Comparison of ENCODE assay signal across 8 cellular contexts in the genomic region with DNA sequence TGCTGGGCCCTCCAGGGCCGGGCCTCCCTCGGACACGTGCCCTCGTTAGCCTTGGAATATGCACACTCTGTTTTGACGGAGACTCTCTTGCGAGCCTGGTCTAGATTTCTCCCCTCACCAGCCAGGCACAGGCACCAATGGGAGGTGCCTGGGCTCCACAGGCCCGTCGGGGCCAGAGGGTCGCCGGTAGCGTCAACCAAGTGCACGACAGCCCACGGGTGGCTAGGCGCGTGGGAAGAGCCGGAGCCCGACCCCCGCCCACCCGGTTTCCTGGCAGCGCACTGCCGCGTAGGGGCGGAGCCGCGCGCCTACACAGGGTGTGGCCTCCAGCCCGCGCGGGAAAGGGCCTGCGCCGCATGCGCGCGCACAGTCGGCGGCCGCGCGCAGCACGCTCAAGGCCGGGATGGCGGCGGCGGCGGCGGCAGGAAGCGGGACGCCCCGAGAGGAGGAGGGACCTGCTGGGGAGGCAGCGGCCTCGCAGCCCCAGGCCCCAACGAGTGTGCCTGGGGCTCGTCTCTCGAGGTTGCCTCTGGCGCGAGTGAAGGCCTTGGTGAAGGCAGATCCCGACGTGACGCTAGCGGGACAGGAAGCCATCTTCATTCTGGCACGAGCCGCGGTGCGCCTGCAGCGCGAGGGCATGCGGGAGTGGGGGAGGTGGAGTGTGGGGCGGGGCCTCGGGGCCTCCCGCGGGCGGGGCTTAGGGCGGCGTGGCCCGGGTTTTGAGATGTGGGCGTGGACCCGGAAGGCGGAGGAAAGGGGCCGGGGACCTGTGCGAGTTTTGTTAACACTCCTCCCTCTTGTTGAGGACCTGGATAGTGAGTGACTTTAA. TPM values are rescaled to one million over a fixed set of nuclear protein-coding genes. Genes with fewer than 3 reads are reported as not detected.
DNase-seq lines count a peak whose midpoint lies in the region; ATAC-seq and TF ChIP-seq lines count a peak whose summit lies in the region.

A gene with protein sequence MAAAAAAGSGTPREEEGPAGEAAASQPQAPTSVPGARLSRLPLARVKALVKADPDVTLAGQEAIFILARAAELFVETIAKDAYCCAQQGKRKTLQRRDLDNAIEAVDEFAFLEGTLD (plus strand): TSS at position 367 of the 829 bp plus-strand sequence. CDS start 37 bp downstream, at position 404.

- no peak within 1 kb of the TSS for H3K27ac Mint-ChIP-seq in GM23338
- peak within 1 kb of the TSS; percentile 70 to 96 (median 89) for H3K27ac Mint-ChIP-seq in naive thymus-derived CD4-positive, alpha-beta T cell
- H3K27ac Mint-ChIP-seq in stimulated activated memory B cell treated with anti-CD40 and anti-IgM and Interleukin-4, amounts not matched to agents 10 μg/mL and 1 μg/mL and 100 μg/mL, for 72 hours, result peak within 1 kb of the TSS; percentile 72

- peak within 1 kb of the TSS; percentile 94 for H3K9ac ChIP-seq in fibroblast of lung (ENCODE audit: insufficient read depth, low read length)

- H3K4me3 ChIP-seq in GM23338, result peak within 1 kb of the TSS; percentile 76
- peak within 1 kb of the TSS; percentile 58 to 70 (median 64) for H3K4me3 ChIP-seq in fibroblast of lung (replicated peaks in 1 of 4; ENCODE audit: control extremely low read depth in 1 of 4, insufficient read depth in 1 of 4, low read depth in 3 of 4, low read length in 4 of 4)
- peak within 1 kb of the TSS; percentile 78 for H3K4me3 ChIP-seq in naive thymus-derived CD4-positive, alpha-beta T cell (ENCODE audit: low read length)

- DNase-seq in EH (ENCODE audit: low read depth) (peak; percentile 87), GM23338 (ENCODE audit: low spot score) (peak; percentile 93), Kasumi-1 (lab: John Stamatoyannopoulos, UW) (peak; percentile 78 to 83), RPMI8226 (peak; percentile 93), fibroblast of lung (ENCODE audit: low read depth in 2 of 2) (peak; percentile 84 to 88)
- peak; percentile 86 to 89 for DNase-seq in activated T-helper 1 cell treated with anti-CD3 and anti-CD28 coated beads, Interleukin-2, amount 50 U/mL, for 16 hours (ENCODE audit: low read depth in 1 of 2, low spot score in 1 of 2)
- peak; percentile 89 to 96 (median 95) for DNase-seq in naive thymus-derived CD4-positive, alpha-beta T cell

- no peaks in the 10 kb centered on the region for H3K9me3 ChIP-seq in fibroblast of lung (ENCODE audit: control insufficient read depth, insufficient read depth, low read depth, low read length)
- H3K9me3 ChIP-seq in naive thymus-derived CD4-positive, alpha-beta T cell (ENCODE audit: control insufficient read depth in 2 of 3, low read length in 3 of 3), result no peaks in the 10 kb centered on the region

- no peak for TF ChIP-seq CTCF in GM23338 (conservative IDR thresholded peaks at IDR 0.05; ENCODE audit: low read depth in 2 of 2)
- no peak for TF ChIP-seq CTCF in fibroblast of lung (conservative IDR thresholded peaks at IDR 0.05 in 1 of 2, IDR thresholded peaks at IDR 0.05 in 1 of 2; ENCODE audit: low read depth in 1 of 2, low read length in 2 of 2)

- no peaks in the 10 kb centered on the region for H3K36me3 ChIP-seq in GM23338 (ENCODE audit: insufficient read depth)
- no peaks in the 10 kb centered on the region for H3K36me3 ChIP-seq in fibroblast of lung (ENCODE audit: control insufficient read depth, insufficient read depth, low read length)
- peaks cover 0 to 5% (median 0%) of the 10 kb centered on the region in 3 experiments for H3K36me3 ChIP-seq in naive thymus-derived CD4-positive, alpha-beta T cell (ENCODE audit: control insufficient read depth in 2 of 3, insufficient read depth in 3 of 3, low read length in 3 of 3)

- H4K20me1 ChIP-seq in GM23338 (replicated peaks; ENCODE audit: insufficient read depth), result no peaks in the 10 kb centered on the region
- no peaks in the 10 kb centered on the region for H4K20me1 ChIP-seq in fibroblast of lung (ENCODE audit: control insufficient read depth, extremely low read depth, insufficient read depth, low read length)

- ATAC-seq in GM23338, result peak; percentile 96
- ATAC-seq in naive thymus-derived CD4-positive, alpha-beta T cell, result peak; percentile 95
- peak; percentile 97 for ATAC-seq in stimulated activated memory B cell treated with anti-CD40 and anti-IgM and Interleukin-4, amounts not matched to agents 10 μg/mL and 1 μg/mL and 100 μg/mL, for 72 hours

- H3K4me1 ChIP-seq in GM23338 (ENCODE audit: insufficient read depth), result peaks cover 8% of the 10 kb centered on the region
- no peaks in the 10 kb centered on the region for H3K4me1 ChIP-seq in fibroblast of lung (ENCODE audit: control insufficient read depth, extremely low read depth, insufficient read depth, low read length)
- peaks cover 9 to 14% of the 10 kb centered on the region in 2 donors for H3K4me1 ChIP-seq in naive thymus-derived CD4-positive, alpha-beta T cell (ENCODE audit: control insufficient read depth in 2 of 2, insufficient read depth in 2 of 2, low read length in 2 of 2)

- 0 out of 2 replicates have a peak, but pooled peaks cover 6% of the 10 kb centered on the region for H3K9me2 ChIP-seq in GM23338 (ENCODE audit: insufficient read depth)

- peaks cover 17% of the 10 kb centered on the region for H3K27me3 Mint-ChIP-seq in GM23338 (ENCODE audit: insufficient read depth, low read depth, poor library complexity)
- H3K27me3 Mint-ChIP-seq in naive thymus-derived CD4-positive, alpha-beta T cell, result no peaks in the 10 kb centered on the region
- no peaks in the 10 kb centered on the region for H3K27me3 Mint-ChIP-seq in stimulated activated memory B cell treated with anti-CD40 and anti-IgM and Interleukin-4, amounts not matched to agents 10 μg/mL and 1 μg/mL and 100 μg/mL, for 72 hours

- H3K4me2 ChIP-seq in GM23338 (peak within 1 kb of the TSS; percentile 86), fibroblast of lung (ENCODE audit: extremely low read depth, insufficient read depth, low read length) (peak within 1 kb of the TSS; percentile 73)

- no peaks in the 10 kb centered on the region for H3F3A ChIP-seq in GM23338 (replicated peaks; ENCODE audit: low read depth)

- H3K79me2 ChIP-seq in GM23338 (replicated peaks; ENCODE audit: insufficient read depth), result 0 out of 2 replicates have a peak, but pooled peaks cover 3% of the 10 kb centered on the region
- H3K79me2 ChIP-seq in fibroblast of lung (ENCODE audit: control insufficient read depth, insufficient read depth, low read length), result no peaks in the 10 kb centered on the region

- intact Hi-C loops in naive thymus-derived CD4-positive, alpha-beta T cell (cut with micrococcal nuclease), result loop anchor here (1.0 to 10.0 kb wide), 14 partner anchors 36 to 1746 kb away; a partner anchor contains a TSS

- peak within 1 kb of the TSS; percentile 97 for H2AFZ ChIP-seq in GM23338
- peak within 1 kb of the TSS; percentile 90 for H2AFZ ChIP-seq in fibroblast of lung (ENCODE audit: low read length)

- CTCF ChIA-PET in naive thymus-derived CD4-positive, alpha-beta T cell (lab: Charles Lee), result no interaction called here

- peaks cover 18% of the 10 kb centered on the region for H3K9me3 Mint-ChIP-seq in GM23338
- H3K9me3 Mint-ChIP-seq in naive thymus-derived CD4-positive, alpha-beta T cell, result peaks cover 0 to 5% (median 0%) of the 10 kb centered on the region in 11 donors
- H3K9me3 Mint-ChIP-seq in stimulated activated memory B cell treated with anti-CD40 and anti-IgM and Interleukin-4, amounts not matched to agents 10 μg/mL and 1 μg/mL and 100 μg/mL, for 72 hours, result peaks cover 3% of the 10 kb centered on the region

- H3K27ac ChIP-seq in GM23338 (ENCODE audit: low read depth) (peak within 1 kb of the TSS; percentile 87; the same call in 1 of the 2 replicates), fibroblast of lung (ENCODE audit: insufficient read depth, low read length) (peak within 1 kb of the TSS; percentile 90)
- peak within 1 kb of the TSS; percentile 87 for H3K27ac ChIP-seq in naive thymus-derived CD4-positive, alpha-beta T cell (ENCODE audit: low read depth, low read length)

- H3K27me3 ChIP-seq in GM23338 (ENCODE audit: insufficient read depth) (peaks cover 9% of the 10 kb centered on the region), fibroblast of lung (ENCODE audit: control insufficient read depth, insufficient read depth, low read length) (no peaks in the 10 kb centered on the region)
- H3K27me3 ChIP-seq in naive thymus-derived CD4-positive, alpha-beta T cell (ENCODE audit: control insufficient read depth in 2 of 2, insufficient read depth in 2 of 2, low read length in 2 of 2), result no peaks in the 10 kb centered on the region

- H3K4me1 Mint-ChIP-seq in GM23338, result peaks cover 3% of the 10 kb centered on the region; the same call in 2 of the 3 replicates
- peaks cover 30 to 87% (median 65%) of the 10 kb centered on the region in 7 donors for H3K4me1 Mint-ChIP-seq in naive thymus-derived CD4-positive, alpha-beta T cell
- H3K4me1 Mint-ChIP-seq in stimulated activated memory B cell treated with anti-CD40 and anti-IgM and Interleukin-4, amounts not matched to agents 10 μg/mL and 1 μg/mL and 100 μg/mL, for 72 hours, result peaks cover 53% of the 10 kb centered on the region

- H3K36me3 Mint-ChIP-seq in GM23338 (ENCODE audit: low read depth), result peaks cover 42% of the 10 kb centered on the region
- peaks cover 10 to 66% (median 36%) of the 10 kb centered on the region in 5 donors for H3K36me3 Mint-ChIP-seq in naive thymus-derived CD4-positive, alpha-beta T cell
- peaks cover 33% of the 10 kb centered on the region for H3K36me3 Mint-ChIP-seq in stimulated activated memory B cell treated with anti-CD40 and anti-IgM and Interleukin-4, amounts not matched to agents 10 μg/mL and 1 μg/mL and 100 μg/mL, for 72 hours

- POLR2A ChIA-PET in naive thymus-derived CD4-positive, alpha-beta T cell (lab: Charles Lee), result interaction anchor here (0.7 kb wide), 1 partner anchor 111 kb away, joined by 3 read pairs; no protein-coding TSS in a partner anchor

- peak within 1 kb of the TSS; percentile 66 for H3K4me3 Mint-ChIP-seq in GM23338
- peak within 1 kb of the TSS; percentile 70 to 88 (median 85) for H3K4me3 Mint-ChIP-seq in naive thymus-derived CD4-positive, alpha-beta T cell
- peak within 1 kb of the TSS; percentile 78 for H3K4me3 Mint-ChIP-seq in stimulated activated memory B cell treated with anti-CD40 and anti-IgM and Interleukin-4, amounts not matched to agents 10 μg/mL and 1 μg/mL and 100 μg/mL, for 72 hours

RNA-seq across cellular contexts. Expression of the gene that starts here (rescaled TPM):
- total RNA-seq in GM23338 (2014; rRNA removed; shearing (Covaris generic)), result 20.9 and 24.4 TPM in 2 replicates
- 105 and 106 TPM in 2 replicates for polyA plus RNA-seq in GM23338 (2016; fragmentation: Nextera tagmentation; extraction: Ambion mirVana)
- total RNA-seq in fibroblast of lung, result 26.3 and 26.7 TPM in 2 replicates
- polyA plus RNA-seq in fibroblast of lung, result 28.9 and 35.5 TPM in 2 replicates
- 86.4 and 109 TPM in 2 replicates for polyA plus RNA-seq in fibroblast of lung (2012)
- polyA minus RNA-seq in fibroblast of lung (ENCODE audit: low replicate concordance), result 3.8 and 17.5 TPM in 2 replicates
- total RNA-seq in naive thymus-derived CD4-positive, alpha-beta T cell, result 10 to 100 TPM; 37.8 to 49.1 (median 43.6) TPM
- polyA plus RNA-seq in naive thymus-derived CD4-positive, alpha-beta T cell, result 100 to 1,000 TPM; 104 to 153 TPM

Comparison
In these comparisons a context has a peak if more than half of its experiments do, and no peak if none do; other contexts are left out.
1. Peak in every context shown above with its lines: DNase-seq, ATAC-seq, H3K4me3 ChIP-seq and H3K27ac ChIP-seq.